Comparison of ENCODE assay signal across 16 cellular contexts in genomic region chr6:46393161-46393939, GRCh38.
DNase-seq lines count a peak whose midpoint lies in the region; ATAC-seq, FAIRE-seq and TF ChIP-seq lines count a peak whose summit lies in the region.
"Had no signal": no experiment of that assay in that cellular context is flagged by ENCODE, and none has a peak within 500 bp of the region (broad histone marks: within the 10 kb centered on the region; RNA-seq: fewer than 3 reads in every experiment).

No MANE protein-coding gene starts in this region.

- H3K4me3 ChIP-seq in pancreas = no peak overlapping the region
- no peak overlapping the region for H3K4me3 ChIP-seq in SJCRH30
- H3K4me3 ChIP-seq in tibial artery = no peak overlapping the region

- H3K27me3 ChIP-seq in pancreas (no peaks in the 10 kb centered on the region), SJCRH30 (no peaks in the 10 kb centered on the region), tibial artery (no peaks in the 10 kb centered on the region)
- H3K27me3 ChIP-seq in CD4-positive, alpha-beta T cell (ENCODE audit: control insufficient read depth, insufficient read depth, low read length) = no peaks in the 10 kb centered on the region

- H3K9me3 ChIP-seq in pancreas (no peaks in the 10 kb centered on the region), SJCRH30 (replicated peaks) (no peaks in the 10 kb centered on the region), tibial artery (no peaks in the 10 kb centered on the region)
- H3K9me3 ChIP-seq in CD4-positive, alpha-beta T cell (ENCODE audit: control insufficient read depth, low read length) = no peaks in the 10 kb centered on the region

- H3K36me3 Mint-ChIP-seq in activated naive CD4-positive, alpha-beta T cell treated with anti-CD3 and anti-CD28 coated beads, Interleukin-2, amount 50 U/mL, for 24 hours = no peaks in the 10 kb centered on the region
- H3K36me3 Mint-ChIP-seq in CD4-positive, alpha-beta T cell (ENCODE audit: low read depth) = no peaks in the 10 kb centered on the region
- H3K36me3 Mint-ChIP-seq: CD14-positive monocyte had no signal

- TF ChIP-seq CTCF in pancreas (IDR thresholded peaks at IDR 0.05) = no peak
- no peak for TF ChIP-seq CTCF in CD4-positive, alpha-beta T cell (IDR thresholded peaks at IDR 0.05)
- TF ChIP-seq CTCF in tibial artery (IDR thresholded peaks at IDR 0.05) = no peak

- peaks cover 4% of the 10 kb centered on the region for H3K27me3 Mint-ChIP-seq in activated naive CD4-positive, alpha-beta T cell treated with anti-CD3 and anti-CD28 coated beads, Interleukin-2, amount 50 U/mL, for 24 hours
- H3K27me3 Mint-ChIP-seq in CD4-positive, alpha-beta T cell = peaks cover 5% of the 10 kb centered on the region

- peaks cover 5% of the 10 kb centered on the region for H3K9me3 Mint-ChIP-seq in activated naive CD4-positive, alpha-beta T cell treated with anti-CD3 and anti-CD28 coated beads, Interleukin-2, amount 50 U/mL, for 24 hours
- no peaks in the 10 kb centered on the region for H3K9me3 Mint-ChIP-seq in CD4-positive, alpha-beta T cell

- ATAC-seq in left lobe of liver (peak; percentile 75), pancreas (peak in 3 of 4 donors; percentile 61 to 83 (median 73))
- ATAC-seq in CD4-positive, alpha-beta T cell (ENCODE audit: poor library complexity) = no peak

- no peak overlapping the region for H3K4me3 Mint-ChIP-seq in activated naive CD4-positive, alpha-beta T cell treated with anti-CD3 and anti-CD28 coated beads, Interleukin-2, amount 50 U/mL, for 24 hours
- H3K4me3 Mint-ChIP-seq in CD4-positive, alpha-beta T cell = no peak overlapping the region
- H3K4me3 Mint-ChIP-seq: CD14-positive monocyte had no signal

- H3K36me3 ChIP-seq in pancreas (no peaks in the 10 kb centered on the region), SJCRH30 (no peaks in the 10 kb centered on the region), tibial artery (no peaks in the 10 kb centered on the region)

- intact Hi-C loops in pancreas (cut with DNase I) (no loop called here), tibial artery (cut with DNase I; ENCODE audit: low total_unique reads) (no loop called here)
- intact Hi-C loops in CD4-positive, alpha-beta T cell (cut with DNase I, micrococcal nuclease) = no loop called here

- WGBS in pancreas, 2 donors = 35 to 38% methylated on average over 2 of the region's 2 CpGs

- peak overlapping the region; percentile 2 for H3K27ac Mint-ChIP-seq in activated naive CD4-positive, alpha-beta T cell treated with anti-CD3 and anti-CD28 coated beads, Interleukin-2, amount 50 U/mL, for 24 hours
- H3K27ac Mint-ChIP-seq in CD4-positive, alpha-beta T cell = no peak overlapping the region
- H3K27ac Mint-ChIP-seq: CD14-positive monocyte had no signal

- no peak for DNase-seq in activated naive CD4-positive, alpha-beta T cell treated with anti-CD3 and anti-CD28 coated beads, Interleukin-2, amount 50 U/mL, for 16 hours
- DNase-seq in left lobe of liver (ENCODE audit: low spot score) (peak; percentile 71), pancreas (peak in 1 of 6 donors; percentile 24), SJCRH30 (no peak), GF-D8 (lab: John Stamatoyannopoulos, UW) (no peak), tibial artery (no peak)
- no peak for DNase-seq in CD4-positive, alpha-beta T cell
- DNase-seq: 8988T, DMS79 treated with DMSO at 0.1 percent for 48 hours, KBM-7, NCI-H1105 treated with DMSO at 0.1 percent for 48 hours, NCI-H1694 treated with DMSO at 0.1 percent for 48 hours, NCI-H226, NCI-H524 treated with DMSO at 0.1 percent for 48 hours had no signal

- POLR2A ChIA-PET in CD4-positive, alpha-beta T cell (lab: Charles Lee) = no interaction called here

- CTCF ChIA-PET in CD4-positive, alpha-beta T cell (lab: Charles Lee) = no interaction called here

- H3K27ac ChIP-seq in pancreas = peak overlapping the region in 2 of 4 donors; percentile 13 to 19
- H3K27ac ChIP-seq in CD4-positive, alpha-beta T cell (ENCODE audit: low read depth, low read length) = no peak overlapping the region
- no peak overlapping the region for H3K27ac ChIP-seq in SJCRH30
- H3K27ac ChIP-seq in tibial artery = no peak overlapping the region

- peaks cover 0 to 12% (median 0%) of the 10 kb centered on the region in 3 donors for H3K4me1 ChIP-seq in pancreas
- H3K4me1 ChIP-seq in SJCRH30 = no peaks in the 10 kb centered on the region
- H3K4me1 ChIP-seq in tibial artery = peaks cover 0 to 46% (median 2%) of the 10 kb centered on the region in 4 donors

- FAIRE-seq in pancreas (lab: Jason Lieb, UNC) = no peak

- H3K4me1 Mint-ChIP-seq in activated naive CD4-positive, alpha-beta T cell treated with anti-CD3 and anti-CD28 coated beads, Interleukin-2, amount 50 U/mL, for 24 hours = no peaks in the 10 kb centered on the region
- no peaks in the 10 kb centered on the region for H3K4me1 Mint-ChIP-seq in CD4-positive, alpha-beta T cell (ENCODE audit: low read depth)
- H3K4me1 Mint-ChIP-seq: CD14-positive monocyte had no signal
